8 cellular contexts compared by ENCODE assay signal in genomic region chr16:66427871-66428681, GRCh38. TPM values are rescaled to one million over a fixed set of nuclear protein-coding genes. Genes with fewer than 3 reads are reported as not detected.
DNase-seq lines count a peak whose midpoint lies in the region; ATAC-seq, FAIRE-seq and TF ChIP-seq lines count a peak whose summit lies in the region.

No MANE protein-coding gene starts in this region.

- H3K23ac ChIP-seq in H1 (ENCODE audit: insufficient read length) (no peak overlapping the region), mesendoderm (ENCODE audit: low read length) (no peak overlapping the region)

- H3K27ac ChIP-seq in H1 (ENCODE audit: low read depth, low read length) (no peak overlapping the region), mesendoderm (ENCODE audit: low read depth, low read length) (no peak overlapping the region), upper lobe of left lung (no peak overlapping the region), PC-3 (ENCODE audit: low read length) (no peak overlapping the region)

- H3K79me2 ChIP-seq in H1 (ENCODE audit: control insufficient read depth in 1 of 2, insufficient read depth in 2 of 2, low read length in 2 of 2): no peaks in the 10 kb centered on the region
- H3K79me2 ChIP-seq in mesendoderm (ENCODE audit: control insufficient read depth, insufficient read depth, low read length): no peaks in the 10 kb centered on the region
- H3K79me2 ChIP-seq in PC-3 (ENCODE audit: low read length): no peaks in the 10 kb centered on the region

- TF ChIP-seq RAD21 in H1 (IDR thresholded peaks at IDR 0.05 in 1 of 2, conservative IDR thresholded peaks at IDR 0.05 in 1 of 2; ENCODE audit: low read depth in 2 of 2, low read length in 2 of 2): no peak

- no peak overlapping the region for H2BK20ac ChIP-seq in H1 (ENCODE audit: low read length)

- TF ChIP-seq POLR2A in H1 (IDR thresholded peaks at IDR 0.05; ENCODE audit: control extremely low read depth in 1 of 2, low read depth in 2 of 2, low read length in 2 of 2) (no peak), upper lobe of left lung (IDR thresholded peaks at IDR 0.05) (no peak)

- no peak overlapping the region for H2BK12ac ChIP-seq in H1 (ENCODE audit: low read depth, low read length)

- no peak overlapping the region for H2AK5ac ChIP-seq in H1 (ENCODE audit: low read depth, low read length)
- H2AK5ac ChIP-seq in mesendoderm (ENCODE audit: low read length): no peak overlapping the region

- H3K79me1 ChIP-seq in H1 (ENCODE audit: low read depth, low read length) (no peaks in the 10 kb centered on the region), mesendoderm (ENCODE audit: low read length) (no peaks in the 10 kb centered on the region)

- H3K18ac ChIP-seq in H1 (ENCODE audit: extremely low read depth, low read length) (0 out of 2 replicates have a peak overlapping the region, but pooled peaks have one; percentile 10), mesendoderm (ENCODE audit: low read length) (no peak overlapping the region)

- H2BK120ac ChIP-seq in H1 (replicated peaks; ENCODE audit: low read depth, low read length) (no peak overlapping the region), mesendoderm (ENCODE audit: low read depth, low read length) (no peak overlapping the region)

- no peaks in the 10 kb centered on the region for H3K36me3 Mint-ChIP-seq in activated naive CD4-positive, alpha-beta T cell treated with anti-CD3 and anti-CD28 coated beads, Interleukin-2, amount 50 U/mL, for 24 hours

- H3K27me3 ChIP-seq in H1 (replicated peaks in 1 of 4; ENCODE audit: control insufficient read depth in 3 of 4, extremely low read depth in 1 of 4, insufficient read depth in 3 of 4, low read length in 3 of 4): peaks cover 49 to 72% (median 59%) of the 10 kb centered on the region in 4 experiments
- peaks cover 42% of the 10 kb centered on the region for H3K27me3 ChIP-seq in mesendoderm (ENCODE audit: insufficient read depth, low read length, poor library complexity)
- peaks cover 0 to 30% (median 15%) of the 10 kb centered on the region in 4 donors for H3K27me3 ChIP-seq in upper lobe of left lung
- H3K27me3 ChIP-seq in PC-3 (ENCODE audit: low read length): no peaks in the 10 kb centered on the region

- H4K5ac ChIP-seq in H1 (ENCODE audit: insufficient read length, low read depth, low read length) (no peak overlapping the region), mesendoderm (ENCODE audit: low read length) (no peak overlapping the region)

- CTCF ChIA-PET in H1 (lab: Charles Lee; ENCODE audit: partially characterized antibody) (interaction anchor here (0.8 to 4.3 kb wide), 7 partner anchors 16 to 161 kb away, joined by 3 to 36 read pairs (median 6); no protein-coding TSS in a partner anchor), PC-3 (lab: Charles Lee) (no interaction called here)

- peaks cover 41% of the 10 kb centered on the region for H3K27me3 Mint-ChIP-seq in activated naive CD4-positive, alpha-beta T cell treated with anti-CD3 and anti-CD28 coated beads, Interleukin-2, amount 50 U/mL, for 24 hours

- ATAC-seq in upper lobe of left lung (ENCODE audit: low FRiP score in 2 of 2) (peak; percentile 47 to 54), PC-3 (no peak)

- peak overlapping the region; percentile 52 for H3K4me3 Mint-ChIP-seq in activated naive CD4-positive, alpha-beta T cell treated with anti-CD3 and anti-CD28 coated beads, Interleukin-2, amount 50 U/mL, for 24 hours

- no peak overlapping the region for H2BK15ac ChIP-seq in H1 (ENCODE audit: low read length)
- H2BK15ac ChIP-seq in mesendoderm (replicated peaks; ENCODE audit: low read depth): no peak overlapping the region

- H4K20me1 ChIP-seq in H1 (replicated peaks in 1 of 2; ENCODE audit: control insufficient read depth in 1 of 2, insufficient read depth in 2 of 2, low read length in 2 of 2) (peaks cover 4 to 11% of the 10 kb centered on the region in 2 experiments), PC-3 (ENCODE audit: low read length) (no peaks in the 10 kb centered on the region)

- H3K9me3 Mint-ChIP-seq in activated naive CD4-positive, alpha-beta T cell treated with anti-CD3 and anti-CD28 coated beads, Interleukin-2, amount 50 U/mL, for 24 hours: no peaks in the 10 kb centered on the region

- H2AFZ ChIP-seq in H1 (ENCODE audit: low read length) (peak overlapping the region; percentile 1; the same call in 1 of the 2 replicates), PC-3 (ENCODE audit: low read length) (no peak overlapping the region)

- H4K8ac ChIP-seq in H1 (ENCODE audit: extremely low read depth, insufficient read depth, low read length): no peak overlapping the region; the same call in 1 of the 2 replicates
- H4K8ac ChIP-seq in mesendoderm (ENCODE audit: low read depth, low read length): no peak overlapping the region

- H2BK5ac ChIP-seq in H1 (ENCODE audit: low read depth, low read length): no peak overlapping the region
- H2BK5ac ChIP-seq in mesendoderm (ENCODE audit: low read length): no peak overlapping the region

- TF ChIP-seq CTCF in H1 (IDR thresholded peaks at IDR 0.05; ENCODE audit: control extremely low read depth in 1 of 3, insufficient read depth in 1 of 3, low read depth in 1 of 3, low read length in 3 of 3) (no peak), upper lobe of left lung (IDR thresholded peaks at IDR 0.05) (no peak), PC-3 (conservative IDR thresholded peaks at IDR 0.05; ENCODE audit: low read depth, low read length) (no peak)

- FAIRE-seq in H1 (lab: Jason Lieb, UNC): no peak

- H3K9me3 ChIP-seq in H1 (ENCODE audit: insufficient read depth in 2 of 2, low read depth in 1 of 2, low read length in 1 of 2) (no peaks in the 10 kb centered on the region), upper lobe of left lung (no peaks in the 10 kb centered on the region), PC-3 (ENCODE audit: low read length) (no peaks in the 10 kb centered on the region)

- no peak overlapping the region for H3K14ac ChIP-seq in H1 (ENCODE audit: insufficient read length)

- POLR2A ChIA-PET in H1 (lab: Charles Lee; ENCODE audit: partially characterized antibody) (interaction anchor here (1.2 to 1.6 kb wide), 2 partner anchors 16 to 176 kb away, joined by 3 to 4 read pairs; no protein-coding TSS in a partner anchor), PC-3 (lab: Charles Lee; ENCODE audit: unreplicated experiment) (no interaction called here)

- no peaks in the 10 kb centered on the region for H3K9me2 ChIP-seq in PC-3 (replicated peaks; ENCODE audit: low read length)

- intact Hi-C loops in PC-3 (cut with micrococcal nuclease): no loop called here

- H3K56ac ChIP-seq in H1 (replicated peaks; ENCODE audit: insufficient read length, low read depth, low read length) (no peak overlapping the region), mesendoderm (ENCODE audit: low read length) (no peak overlapping the region)

- H3K23me2 ChIP-seq in H1 (ENCODE audit: low read depth, low read length): peaks cover 11% of the 10 kb centered on the region

- H3K4me2 ChIP-seq in H1 (ENCODE audit: insufficient read depth in 1 of 2, low read depth in 2 of 2, low read length in 2 of 2) (peak overlapping the region; percentile 67 to 86), mesendoderm (ENCODE audit: low read length) (peak overlapping the region; percentile 60), PC-3 (ENCODE audit: low read length) (no peak overlapping the region)

- H3F3A ChIP-seq in PC-3 (ENCODE audit: low read length, unreplicated experiment): no peaks in the 10 kb centered on the region

- no peak for TF ChIP-seq EP300 in H1 (IDR thresholded peaks at IDR 0.05; ENCODE audit: borderline replicate concordance in 1 of 2, low read depth in 2 of 2, low read length in 2 of 2)
- no peak for TF ChIP-seq EP300 in upper lobe of left lung (IDR thresholded peaks at IDR 0.05)

- no peak overlapping the region for H3K27ac Mint-ChIP-seq in activated naive CD4-positive, alpha-beta T cell treated with anti-CD3 and anti-CD28 coated beads, Interleukin-2, amount 50 U/mL, for 24 hours

- BruUV-seq in PC-3 (replicated peaks; lab: Mats Ljungman, UMichigan): no TSS peak

- H3K36me3 ChIP-seq in H1 (ENCODE audit: control insufficient read depth in 2 of 4, insufficient read depth in 4 of 4, low read length in 3 of 4) (no peaks in the 10 kb centered on the region), mesendoderm (ENCODE audit: control insufficient read depth, insufficient read depth, low read length) (no peaks in the 10 kb centered on the region), upper lobe of left lung (no peaks in the 10 kb centered on the region), PC-3 (ENCODE audit: low read depth, low read length) (no peaks in the 10 kb centered on the region)

- WGBS in H1 (ENCODE audit: extremely low coverage in 1 of 2, insufficient coverage in 1 of 2, insufficient read length in 1 of 2, insufficient replicate concordance in 2 of 2, low coverage in 1 of 2, low lambda C conversion rate in 2 of 2, missing lambda C conversion rate in 1 of 2), 2 experiments: 8% methylated on average over 26 of the region's 40 CpGs; no CpG with 5 or more reads in 1 of the 2 experiments
- WGBS in mesendoderm (ENCODE audit: extremely low coverage, insufficient coverage, low lambda C conversion rate): no CpG with 5 or more reads among the region's 40 CpGs
- WGBS in upper lobe of left lung, 2 donors: 14 to 22% methylated on average over 3 to 33 of the region's 40 CpGs

- H4K91ac ChIP-seq in H1 (replicated peaks; ENCODE audit: insufficient read length, low read length): no peak overlapping the region

- no peak overlapping the region for H3K4ac ChIP-seq in H1 (replicated peaks; ENCODE audit: insufficient read length, low read depth, low read length)
- H3K4ac ChIP-seq in mesendoderm (ENCODE audit: low read depth, low read length): no peak overlapping the region

- no peaks in the 10 kb centered on the region for H3K4me1 Mint-ChIP-seq in activated naive CD4-positive, alpha-beta T cell treated with anti-CD3 and anti-CD28 coated beads, Interleukin-2, amount 50 U/mL, for 24 hours

- no peak for DNase-seq in activated naive CD4-positive, alpha-beta T cell treated with anti-CD3 and anti-CD28 coated beads, Interleukin-2, amount 50 U/mL, for 16 hours
- DNase-seq in H1 (ENCODE audit: low read depth in 1 of 2, low spot score in 2 of 2) (peak in 1 of 2 experiments; percentile 73), mesendoderm (no peak), upper lobe of left lung (peak; percentile 24 to 86), NCI-H2107 (lab: John Stamatoyannopoulos, UW) (no peak), DMS 273 (lab: John Stamatoyannopoulos, UW; ENCODE audit: unreplicated experiment) (no peak), PC-3 (no peak)

- no peak overlapping the region for H3K9ac ChIP-seq in H1 (replicated peaks in 1 of 4; ENCODE audit: extremely low read depth in 1 of 4, low read depth in 3 of 4, low read length in 3 of 4)
- no peak overlapping the region for H3K9ac ChIP-seq in mesendoderm (ENCODE audit: low read length)
- no peak overlapping the region for H3K9ac ChIP-seq in PC-3 (ENCODE audit: low read length)

- H3K4me1 ChIP-seq in H1 (replicated peaks in 1 of 4; ENCODE audit: control insufficient read depth in 3 of 4, insufficient read depth in 4 of 4, low read length in 3 of 4) (peaks cover 0 to 29% (median 21%) of the 10 kb centered on the region in 4 experiments; a peak in 6 of 7 replicates), mesendoderm (ENCODE audit: control insufficient read depth, low read depth, low read length) (no peaks in the 10 kb centered on the region), upper lobe of left lung (peaks cover 16 to 22% (median 19%) of the 10 kb centered on the region in 4 donors), PC-3 (ENCODE audit: insufficient read depth, low read length) (no peaks in the 10 kb centered on the region)

- H3K4me3 ChIP-seq in H1 (ENCODE audit: extremely low read depth in 1 of 4, insufficient read depth in 2 of 4, low read depth in 3 of 4, low read length in 4 of 4) (peak overlapping the region; percentile 24 to 65 (median 40)), mesendoderm (ENCODE audit: low read length) (no peak overlapping the region), upper lobe of left lung (peak overlapping the region in 3 of 4 donors; percentile 51 to 66 (median 54)), PC-3 (ENCODE audit: low read length) (no peak overlapping the region)

RNA-seq across cellular contexts. Expression of gene BEAN1, which starts 1.0 kb away (rescaled TPM):
- not detected in 2 replicates for total RNA-seq in H1 (2021; fragmentation: NEBNext Ultra II Directional; extraction: Animal tissue kit (Norgen Biotek cat#: 25700))
- polyA plus RNA-seq in H1 (2011; rRNA removed): 0.05 and 0.08 TPM in 2 replicates
- polyA plus RNA-seq in H1 (2011; cell fraction: cytosol; rRNA removed): 0.08 TPM
- 0.07 TPM for polyA plus RNA-seq in H1 (2011; cell fraction: nucleus; rRNA removed)
- 0.13 to 0.24 TPM (median 0.15 TPM) in 3 of 4 replicates, not detected in the other for polyA plus RNA-seq in H1 (2012, experiment 1 of 2)
- not detected for polyA plus RNA-seq in H1 (2012, experiment 2 of 2)
- polyA plus RNA-seq in H1 (2013, experiment 1 of 2): 0.04 TPM
- 0.13 TPM for polyA plus RNA-seq in H1 (2013, experiment 2 of 2)
- polyA minus RNA-seq in H1 (2011; rRNA and poly(A)+ RNA removed): not detected in 2 replicates
- not detected for polyA minus RNA-seq in H1 (2011; cell fraction: cytosol; rRNA and poly(A)+ RNA removed)
- not detected for polyA minus RNA-seq in H1 (2011; cell fraction: nucleus; rRNA and poly(A)+ RNA removed)
- 0.10 TPM for polyA plus RNA-seq in mesendoderm (2013, experiment 1 of 2)
- polyA plus RNA-seq in mesendoderm (2013, experiment 2 of 2): 0.06 TPM
- total RNA-seq in upper lobe of left lung (1 to 10 TPM in 1 of 6 donors, under 1 TPM in 3, not detected in 2; 0.22 to 1.0 (median 0.35) TPM), PC-3 (2014; rRNA removed) (1.9 and 2.2 TPM in 2 replicates)

Comparison
In these comparisons a context has a peak if more than half of its experiments do, and no peak if none do; other contexts are left out.
1. DNase-seq: peak in upper lobe of left lung (2 of 2); none in activated naive CD4-positive, alpha-beta T cell treated with anti-CD3 and anti-CD28 coated beads, Interleukin-2, amount 50 U/mL, for 16 hours (single experiment), mesendoderm (single experiment), NCI-H2107 (single experiment), DMS 273 (single experiment) and PC-3 (single experiment).
2. H3K4me3 ChIP-seq: peak in H1 (4 of 4) and upper lobe of left lung (3 of 4); none in mesendoderm (single experiment) and PC-3 (single experiment).